8 cellular contexts compared by ENCODE assay signal in the genomic region with DNA sequence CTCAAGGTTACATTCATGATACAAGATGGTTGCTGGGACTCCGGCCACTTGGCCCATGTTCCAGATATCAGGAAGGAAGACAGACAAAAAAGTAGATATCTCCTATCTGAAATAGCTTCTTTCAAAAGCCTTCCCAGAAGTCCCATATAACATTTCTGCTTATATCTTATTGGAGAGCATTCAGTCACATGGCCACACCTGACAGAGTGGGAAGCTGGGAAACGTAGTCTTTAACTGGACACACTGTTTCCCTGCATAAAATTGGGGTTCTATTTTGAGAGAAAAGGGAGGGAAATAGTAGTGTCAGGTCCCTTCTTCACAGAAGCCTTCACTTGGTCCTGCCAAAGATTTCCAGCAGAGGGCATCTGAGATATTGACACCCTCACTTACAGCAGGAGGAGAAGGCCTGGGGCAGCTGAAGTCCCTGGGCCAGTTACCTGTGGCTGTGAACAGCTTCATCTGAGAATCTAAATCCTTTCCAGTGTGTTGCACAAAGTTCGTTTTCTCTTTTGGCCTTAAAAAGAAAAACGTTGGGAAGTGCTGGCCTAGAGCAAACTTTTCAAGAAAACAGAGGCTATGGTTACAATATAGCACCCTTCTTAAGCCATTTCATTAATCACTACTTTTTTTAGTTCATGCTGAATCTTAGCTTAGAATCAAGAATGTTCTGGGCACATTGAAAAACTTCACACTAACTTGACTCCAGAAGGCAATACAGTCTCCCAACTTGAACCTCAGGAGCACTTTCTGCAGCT.
DNase-seq lines count a peak whose midpoint lies in the region; ATAC-seq and TF ChIP-seq lines count a peak whose summit lies in the region.

No MANE protein-coding gene starts in this region.

- no peak overlapping the region for H3K27ac ChIP-seq in RWPE1

- DNase-seq in DMS53 treated with DMSO at 0.1 percent for 48 hours (lab: John Stamatoyannopoulos, UW; ENCODE audit: unreplicated experiment) (peak; percentile 15), HAP-1 (ENCODE audit: low spot score in 2 of 2) (peak; percentile 27 to 48), RWPE1 (ENCODE audit: low spot score) (peak; percentile 38), inferior parietal cortex (ENCODE audit: extremely low spot score) (peak; percentile 51)
- peak; percentile 78 for DNase-seq in activated naive CD4-positive, alpha-beta T cell treated with anti-CD3 and anti-CD28 coated beads, Interleukin-2, amount 10 ng/mL, durations not matched to agents 7 days and 5 days
- peak; percentile 49 for DNase-seq in stimulated activated CD8-positive, alpha-beta memory T cell treated with anti-CD3 and anti-CD28 coated beads, Interleukin-12 subunit alpha, Interleukin-12 subunit beta, amount 100 ng/mL, for 1 hour (ENCODE audit: low read depth)

- no peaks in the 10 kb centered on the region for H3K36me3 ChIP-seq in HAP-1 (replicated peaks)

- TF ChIP-seq CTCF in RWPE1 (conservative IDR thresholded peaks at IDR 0.05; ENCODE audit: low read depth), result peak; percentile 39

- H3K36me3 Mint-ChIP-seq in activated naive CD4-positive, alpha-beta T cell treated with anti-CD3 and anti-CD28 coated beads, Interleukin-2, amount 10 ng/mL, durations not matched to agents 7 days and 5 days, result no peaks in the 10 kb centered on the region

- no peaks in the 10 kb centered on the region for H3K27me3 ChIP-seq in HAP-1 (ENCODE audit: low read depth)

- in situ Hi-C loops in HAP-1 (cut with MboI; ENCODE audit: low sequenced_read_pairs), result loop anchor here (10.0 kb wide), 1 partner anchor 274 kb away; no protein-coding TSS in a partner anchor

- H3K9me3 Mint-ChIP-seq in activated naive CD4-positive, alpha-beta T cell treated with anti-CD3 and anti-CD28 coated beads, Interleukin-2, amount 10 ng/mL, durations not matched to agents 7 days and 5 days, result no peaks in the 10 kb centered on the region

- H3K4me3 ChIP-seq in HAP-1, result no peak overlapping the region

- no peaks in the 10 kb centered on the region for H3K27me3 Mint-ChIP-seq in activated naive CD4-positive, alpha-beta T cell treated with anti-CD3 and anti-CD28 coated beads, Interleukin-2, amount 10 ng/mL, durations not matched to agents 7 days and 5 days

- no peak overlapping the region for H3K4me3 Mint-ChIP-seq in activated naive CD4-positive, alpha-beta T cell treated with anti-CD3 and anti-CD28 coated beads, Interleukin-2, amount 10 ng/mL, durations not matched to agents 7 days and 5 days

- POLR2A ChIA-PET in RWPE1 (lab: Yijun Ruan, JAX; ENCODE audit: low non-redundant PET), result no interaction called here

- no peaks in the 10 kb centered on the region for H3K9me3 ChIP-seq in HAP-1

- CTCF ChIA-PET in RWPE1 (lab: Yijun Ruan, JAX), result interaction anchor here (0.5 to 2.7 kb wide), 11 partner anchors 8 to 617 kb away, joined by 3 to 43 read pairs (median 4); no protein-coding TSS in a partner anchor
- CTCF ChIA-PET in activated naive CD4-positive, alpha-beta T cell treated with anti-CD3 and anti-CD28 coated beads, Interleukin-2, amount 10 ng/mL, durations not matched to agents 7 days and 5 days (lab: Charles Lee), result interaction anchor here (0.7 to 5.6 kb wide), 39 partner anchors 9 to 293 kb away, joined by 3 to 209 read pairs (median 4); a partner anchor contains a TSS

- no peak overlapping the region for H3K27ac Mint-ChIP-seq in activated naive CD4-positive, alpha-beta T cell treated with anti-CD3 and anti-CD28 coated beads, Interleukin-2, amount 10 ng/mL, durations not matched to agents 7 days and 5 days

- H3K4me1 ChIP-seq in HAP-1, result peaks cover 31% of the 10 kb centered on the region

- ATAC-seq in HG03460 (IDR thresholded peaks at IDR 0.05; ENCODE audit: unreplicated experiment), result no peak
- ATAC-seq in HG03521 (IDR thresholded peaks at IDR 0.05; ENCODE audit: unreplicated experiment), result no peak

- H3K4me1 Mint-ChIP-seq in activated naive CD4-positive, alpha-beta T cell treated with anti-CD3 and anti-CD28 coated beads, Interleukin-2, amount 10 ng/mL, durations not matched to agents 7 days and 5 days, result no peaks in the 10 kb centered on the region

Comparison
In these comparisons a context has a peak if more than half of its experiments do, and no peak if none do; other contexts are left out.
1. DNase-seq: peak in every context shown above with its lines; median percentile 78 in activated naive CD4-positive, alpha-beta T cell treated with anti-CD3 and anti-CD28 coated beads, Interleukin-2, amount 10 ng/mL, durations not matched to agents 7 days and 5 days; 51 in inferior parietal cortex; 49 in stimulated activated CD8-positive, alpha-beta memory T cell treated with anti-CD3 and anti-CD28 coated beads, Interleukin-12 subunit alpha, Interleukin-12 subunit beta, amount 100 ng/mL, for 1 hour; 38 in RWPE1; 38 in HAP-1; 15 in DMS53 treated with DMSO at 0.1 percent for 48 hours.